Comparison of ENCODE assay signal across 12 cellular contexts in genomic region chr15:70703066-70703465, GRCh38.
A peak's percentile ranks its signal among the peaks of the same experiment; 100 is the strongest.
DNase-seq lines count a peak whose midpoint lies in the region; ATAC-seq and TF ChIP-seq lines count a peak whose summit lies in the region.
"Had no signal": no experiment of that assay in that cellular context is flagged by ENCODE, and none has a peak within 500 bp of the region (broad histone marks: within the 10 kb centered on the region; RNA-seq: fewer than 3 reads in every experiment).

No MANE protein-coding gene starts in this region.

- TF ChIP-seq CTCF in AG10803 (conservative IDR thresholded peaks at IDR 0.05; ENCODE audit: low read length) = no peak
- TF ChIP-seq CTCF in fibroblast of the aortic adventitia (IDR thresholded peaks at IDR 0.05; ENCODE audit: insufficient read depth, low read length) = no peak
- TF ChIP-seq CTCF in gastrocnemius medialis (IDR thresholded peaks at IDR 0.05 in 4 of 5, conservative IDR thresholded peaks at IDR 0.05 in 1 of 5) = no peak

- DNase-seq in AG10803 (ENCODE audit: low read depth) (peak; percentile 56), SJCRH30 (no peak), fibroblast of the aortic adventitia (ENCODE audit: low read depth) (no peak), gastrocnemius medialis (no peak), GDM1 (lab: John Stamatoyannopoulos, UW) (no peak), substantia nigra (lab: John Stamatoyannopoulos, UW) (no peak)
- DNase-seq: activated naive CD8-positive, alpha-beta T cell treated with anti-CD3 and anti-CD28 coated beads, Interleukin-2, amount 50 U/mL, for 24 hours; DMS53; NCI-H2107 had no signal

- H3K36me3 ChIP-seq in SJCRH30 = no peaks in the 10 kb centered on the region
- H3K36me3 ChIP-seq in gastrocnemius medialis = no peaks in the 10 kb centered on the region

- no peak overlapping the region for H3K4me3 ChIP-seq in AG10803 (ENCODE audit: low read length)
- peak overlapping the region; percentile 59 for H3K4me3 ChIP-seq in SJCRH30
- H3K4me3 ChIP-seq in fibroblast of the aortic adventitia (ENCODE audit: low read depth, low read length) = peak overlapping the region; percentile 23
- H3K4me3 ChIP-seq in gastrocnemius medialis = peak overlapping the region; percentile 41 to 53 (median 46)

- peak overlapping the region; percentile 83 for H3K27ac ChIP-seq in SJCRH30
- H3K27ac ChIP-seq in gastrocnemius medialis = peak overlapping the region; percentile 79 to 92 (median 88)
- H3K27ac ChIP-seq in substantia nigra (ENCODE audit: low read depth, low read length, poor library complexity, severe bottlenecking) = no peak overlapping the region

- H3K27me3 ChIP-seq in SJCRH30 (no peaks in the 10 kb centered on the region), gastrocnemius medialis (no peaks in the 10 kb centered on the region)

- TF ChIP-seq POLR2A in gastrocnemius medialis (IDR thresholded peaks at IDR 0.05) (no peak), GM18505 (IDR thresholded peaks at IDR 0.05; ENCODE audit: borderline replicate concordance, extremely low read depth, insufficient read depth, insufficient read length) (no peak)

- intact Hi-C loops in gastrocnemius medialis (cut with DNase I; ENCODE audit: low total_unique reads) = loop anchor here (2.0 to 5.0 kb wide), 3 partner anchors 14 to 606 kb away; partner anchors contain the start of gene TLE3

- no peak for ATAC-seq in gastrocnemius medialis
- no peak for ATAC-seq in GM21529 (IDR thresholded peaks at IDR 0.05; ENCODE audit: unreplicated experiment)
- ATAC-seq in GM18505 (IDR thresholded peaks at IDR 0.05; ENCODE audit: unreplicated experiment) = no peak
- ATAC-seq: activated CD4-positive, CD25-positive, alpha-beta regulatory T cell treated with anti-CD3 and anti-CD28 coated beads, Interleukin-2, amount 50 U/mL, for 24 hours; activated naive CD8-positive, alpha-beta T cell treated with anti-CD3 and anti-CD28 coated beads, Interleukin-2, amount 50 U/mL, for 24 hours had no signal

- H3K9me3 ChIP-seq in SJCRH30 (replicated peaks) (no peaks in the 10 kb centered on the region), gastrocnemius medialis (no peaks in the 10 kb centered on the region)

- H3K4me1 ChIP-seq in SJCRH30 (peaks cover 32% of the 10 kb centered on the region), gastrocnemius medialis (peaks cover 54 to 84% of the 10 kb centered on the region in 2 donors)

- in situ Hi-C loops in gastrocnemius medialis (cut with MboI; ENCODE audit: low sequenced_read_pairs in 4 of 4) = loop anchor here in 1 of 4 donors (10.0 kb wide), 1 partner anchor 62 kb away; the partner anchor contains the start of gene UACA
